ENCODE assay signal across 11 cellular contexts in genomic region chr5:172866802-172867748, GRCh38. TPM values are rescaled to one million over a fixed set of nuclear protein-coding genes. Genes with fewer than 3 reads are reported as not detected.
DNase-seq lines count a peak whose midpoint lies in the region; ATAC-seq, FAIRE-seq and TF ChIP-seq lines count a peak whose summit lies in the region.
"Had no signal": no experiment of that assay in that cellular context is flagged by ENCODE, and none has a peak within 500 bp of the region (broad histone marks: within the 10 kb centered on the region; RNA-seq: fewer than 3 reads in every experiment).

No MANE protein-coding gene starts in this region.

- TF ChIP-seq CTCF in pancreas (IDR thresholded peaks at IDR 0.05), result no peak
- no peak for TF ChIP-seq CTCF in CD14-positive monocyte (IDR thresholded peaks at IDR 0.05)

- H3K79me2 ChIP-seq in ACC112 (ENCODE audit: control insufficient read depth, insufficient read depth, low read length, unreplicated experiment), result peaks cover 62% of the 10 kb centered on the region

- H3K4me3 ChIP-seq in ACC112 (ENCODE audit: low read depth, low read length), result no peak overlapping the region
- no peak overlapping the region for H3K4me3 ChIP-seq in pancreas

- no peaks in the 10 kb centered on the region for H3K27me3 ChIP-seq in ACC112 (ENCODE audit: insufficient read depth, low read length)
- no peaks in the 10 kb centered on the region for H3K27me3 ChIP-seq in pancreas

- ATAC-seq in T-helper 17 cell, result no peak
- ATAC-seq in left ventricle myocardium superior, result peak; percentile 71
- ATAC-seq in pancreas, result peak in 2 of 4 donors; percentile 8 to 26
- ATAC-seq in activated T-helper 17 cell treated with anti-CD3 and anti-CD28 coated beads, Interleukin-2, amount 50 U/mL, for 72 hours (replicated peaks), result no peak
- no peak for ATAC-seq in GM21576 (IDR thresholded peaks at IDR 0.05; ENCODE audit: unreplicated experiment)

- peak overlapping the region; percentile 100 for H3K27ac ChIP-seq in ACC112 (ENCODE audit: low read depth, low read length)
- peak overlapping the region; percentile 44 to 79 (median 74) for H3K27ac ChIP-seq in pancreas

- H3K4me3 Mint-ChIP-seq in T-helper 17 cell (no peak overlapping the region), CD14-positive monocyte (peak overlapping the region in 1 of 2 donors; percentile 14)
- H3K4me3 Mint-ChIP-seq in activated T-helper 17 cell treated with anti-CD3 and anti-CD28 coated beads, Interleukin-2, amount 50 U/mL, for 72 hours, result no peak overlapping the region

- H3K4me1 ChIP-seq in ACC112 (ENCODE audit: control insufficient read depth, insufficient read depth, low read length, unreplicated experiment), result peaks cover 86% of the 10 kb centered on the region
- peaks cover 21 to 28% (median 21%) of the 10 kb centered on the region in 3 donors for H3K4me1 ChIP-seq in pancreas

- no peak for DNase-seq in T-helper 17 cell
- DNase-seq in left ventricle myocardium superior, result peak; percentile 89
- DNase-seq in pancreas, result peak in 1 of 6 donors; percentile 40
- no peak for DNase-seq in CD14-positive monocyte (ENCODE audit: low spot score)
- DNase-seq in NCI-H524 (lab: John Stamatoyannopoulos, UW), result no peak
- DNase-seq: activated CD4-positive, CD25-positive, alpha-beta regulatory T cell; NCI-H187 treated with DMSO at 0.1 percent for 48 hours; occipital lobe had no signal

- H3K27me3 Mint-ChIP-seq in T-helper 17 cell (no peaks in the 10 kb centered on the region), CD14-positive monocyte (ENCODE audit: low read depth in 3 of 3) (peaks cover 1 to 5% (median 2%) of the 10 kb centered on the region in 3 donors)
- H3K27me3 Mint-ChIP-seq in activated T-helper 17 cell treated with anti-CD3 and anti-CD28 coated beads, Interleukin-2, amount 50 U/mL, for 72 hours, result no peaks in the 10 kb centered on the region

- H3K4me1 Mint-ChIP-seq in T-helper 17 cell (peaks cover 29% of the 10 kb centered on the region), CD14-positive monocyte (peaks cover 13% of the 10 kb centered on the region)
- peaks cover 5% of the 10 kb centered on the region for H3K4me1 Mint-ChIP-seq in activated T-helper 17 cell treated with anti-CD3 and anti-CD28 coated beads, Interleukin-2, amount 50 U/mL, for 72 hours

- H3K36me3 ChIP-seq in ACC112 (ENCODE audit: insufficient read depth, low read length) (no peaks in the 10 kb centered on the region), pancreas (no peaks in the 10 kb centered on the region)

- H3K27ac Mint-ChIP-seq in T-helper 17 cell (peak overlapping the region; percentile 27), CD14-positive monocyte (no peak overlapping the region)
- no peak overlapping the region for H3K27ac Mint-ChIP-seq in activated T-helper 17 cell treated with anti-CD3 and anti-CD28 coated beads, Interleukin-2, amount 50 U/mL, for 72 hours

- H3K36me3 Mint-ChIP-seq in T-helper 17 cell (ENCODE audit: low read depth) (peaks cover 2% of the 10 kb centered on the region), CD14-positive monocyte (peaks cover 20 to 22% of the 10 kb centered on the region in 2 donors)
- no peaks in the 10 kb centered on the region for H3K36me3 Mint-ChIP-seq in activated T-helper 17 cell treated with anti-CD3 and anti-CD28 coated beads, Interleukin-2, amount 50 U/mL, for 72 hours (ENCODE audit: low read depth)

- intact Hi-C loops in left ventricle myocardium superior (cut with micrococcal nuclease), result no loop called here
- intact Hi-C loops in pancreas (cut with DNase I), result no loop called here
- intact Hi-C loops in CD14-positive monocyte (cut with micrococcal nuclease), result no loop called here

- 40 to 46% methylated on average over 8 to 9 of the region's 9 CpGs for WGBS in pancreas, 2 donors

- H3K9me3 ChIP-seq in T-helper 17 cell (ENCODE audit: control insufficient read depth, low read length, poor library complexity, severe bottlenecking) (no peaks in the 10 kb centered on the region), pancreas (no peaks in the 10 kb centered on the region)

- no peaks in the 10 kb centered on the region for H3K9me3 Mint-ChIP-seq in CD14-positive monocyte
- no peaks in the 10 kb centered on the region for H3K9me3 Mint-ChIP-seq in activated T-helper 17 cell treated with anti-CD3 and anti-CD28 coated beads, Interleukin-2, amount 50 U/mL, for 72 hours

- no peak for FAIRE-seq in pancreas (lab: Jason Lieb, UNC)

- H2AFZ ChIP-seq in ACC112 (ENCODE audit: low read length, unreplicated experiment), result no peak overlapping the region

RNA-seq across cellular contexts. Expression of gene ERGIC1, which starts 33.0 kb away (rescaled TPM):
- total RNA-seq in T-helper 17 cell (10 to 100 TPM; 50.1 to 53.1 TPM), left ventricle myocardium superior (81.4 TPM), pancreas (100 to 1,000 TPM in 1 of 6 donors, 10 to 100 TPM in 5; 58.3 to 101 (median 76.7) TPM)
- polyA plus RNA-seq in pancreas (10 to 100 TPM; 54.8 to 60.3 TPM), CD14-positive monocyte (10 to 100 TPM; 28.3 to 34.1 TPM)
- 10 to 100 TPM; 34.0 to 35.7 TPM for total RNA-seq in activated T-helper 17 cell treated with anti-CD3 and anti-CD28 coated beads, Interleukin-2, amount 50 U/mL, for 72 hours
